In genomic region chr1:219812491-219813221, GRCh38 we compare ENCODE assay signal across 8 cellular contexts.
A peak's percentile ranks its signal among the peaks of the same experiment; 100 is the strongest.
DNase-seq lines count a peak whose midpoint lies in the region; ATAC-seq and TF ChIP-seq lines count a peak whose summit lies in the region.

No MANE protein-coding gene starts in this region.

- H3K9me3 ChIP-seq in RWPE2 (ENCODE audit: severe bottlenecking) = no peaks in the 10 kb centered on the region

- TF ChIP-seq CTCF in NB4 (IDR thresholded peaks at IDR 0.05; ENCODE audit: low read depth, low read length) (peak; percentile 76), RWPE2 (IDR thresholded peaks at IDR 0.05; ENCODE audit: poor library complexity, severe bottlenecking) (peak; percentile 64)

- H3K27ac ChIP-seq in RWPE2 (ENCODE audit: poor library complexity, severe bottlenecking) = no peak overlapping the region

- ATAC-seq in GM18499 (IDR thresholded peaks at IDR 0.05; ENCODE audit: insufficient read depth, unreplicated experiment) (peak; percentile 64), HG02759 (IDR thresholded peaks at IDR 0.05; ENCODE audit: unreplicated experiment) (peak; percentile 93), RWPE2 (ENCODE audit: low read depth) (peak; percentile 75)

- H3K27me3 ChIP-seq in RWPE2 (ENCODE audit: insufficient read depth, poor library complexity, severe bottlenecking) = no peaks in the 10 kb centered on the region

- H3K36me3 ChIP-seq in RWPE2 (ENCODE audit: low read depth) = no peaks in the 10 kb centered on the region

- H3K4me1 ChIP-seq in RWPE2 (ENCODE audit: insufficient read depth, poor library complexity, severe bottlenecking) = no peaks in the 10 kb centered on the region

- TF ChIP-seq POLR2A in NB4 (IDR thresholded peaks at IDR 0.05; ENCODE audit: extremely low read depth, insufficient read length) = no peak
- no peak for TF ChIP-seq POLR2A in erythroblast (IDR thresholded peaks at IDR 0.05; ENCODE audit: low read length)

- DNase-seq in AG08396 (ENCODE audit: low spot score) (peak; percentile 62), NB4 (ENCODE audit: low read depth) (peak; percentile 61), RWPE2 (ENCODE audit: low spot score) (no peak), erythroblast (lab: John Stamatoyannopoulos, UW) (peak; percentile 28 to 34), mucosa of gallbladder (ENCODE audit: low spot score) (peak; percentile 32)
- DNase-seq in effector CD4-positive, alpha-beta T cell = no peak

- H3K4me3 ChIP-seq in NB4 (ENCODE audit: low read depth, low read length) (no peak overlapping the region), RWPE2 (ENCODE audit: severe bottlenecking) (no peak overlapping the region)

Comparison
In these comparisons a context has a peak if more than half of its experiments do, and no peak if none do; other contexts are left out.
1. DNase-seq: peak in AG08396 (single experiment), NB4 (single experiment), erythroblast (2 of 2) and mucosa of gallbladder (single experiment); none in RWPE2 (single experiment) and effector CD4-positive, alpha-beta T cell (single experiment).
2. Peak in every context shown above with its lines, with median percentiles within 50 percentile points of each other: ATAC-seq.